In genomic region chr2:171317492-171318125, GRCh38 we compare ENCODE assay signal across 10 cellular contexts.
DNase-seq lines count a peak whose midpoint lies in the region; ATAC-seq and TF ChIP-seq lines count a peak whose summit lies in the region.
"Had no signal": no experiment of that assay in that cellular context is flagged by ENCODE, and none has a peak within 500 bp of the region (broad histone marks: within the 10 kb centered on the region; RNA-seq: fewer than 3 reads in every experiment).

No MANE protein-coding gene starts in this region.

- TF ChIP-seq CTCF in tibial nerve (IDR thresholded peaks at IDR 0.05) = no peak

- peak overlapping the region; percentile 35; the same call in 1 of the 2 replicates for H3K9ac ChIP-seq in ES-I3 (ENCODE audit: low read depth, low read length)

- TF ChIP-seq EP300 in tibial nerve (IDR thresholded peaks at IDR 0.05) = no peak

- H3K4me3 ChIP-seq in tibial nerve (no peak overlapping the region), SJCRH30 (no peak overlapping the region)

- TF ChIP-seq POLR2A in GM19193 (IDR thresholded peaks at IDR 0.05; ENCODE audit: extremely low read depth, insufficient read depth, insufficient read length) (peak; percentile 51), tibial nerve (IDR thresholded peaks at IDR 0.05) (no peak)

- 72 to 78% methylated on average over 4 of the region's 4 CpGs for WGBS in tibial nerve, 2 donors

- H3K27me3 ChIP-seq in tibial nerve (no peaks in the 10 kb centered on the region), SJCRH30 (no peaks in the 10 kb centered on the region)
- H3K27me3 ChIP-seq: neutrophil had no signal

- ATAC-seq in HG03565 (IDR thresholded peaks at IDR 0.05; ENCODE audit: unreplicated experiment) = peak; percentile 27

- H3K9me3 ChIP-seq in ES-I3 (ENCODE audit: control insufficient read depth, insufficient read depth, low read length) (peaks cover 6% of the 10 kb centered on the region), tibial nerve (peaks cover 0 to under 1% (median 0%) of the 10 kb centered on the region in 4 donors), SJCRH30 (replicated peaks) (no peaks in the 10 kb centered on the region)
- H3K9me3 ChIP-seq: neutrophil had no signal

- no peaks in the 10 kb centered on the region for H3K36me3 ChIP-seq in ES-I3 (ENCODE audit: insufficient read depth, low read length)
- peaks cover 0 to 3% (median 0%) of the 10 kb centered on the region in 3 donors for H3K36me3 ChIP-seq in tibial nerve
- H3K36me3 ChIP-seq in SJCRH30 = no peaks in the 10 kb centered on the region; the same call in 1 of the 2 replicates
- H3K36me3 ChIP-seq: neutrophil had no signal

- DNase-seq in NCI-H1694 treated with DMSO at 0.1 percent for 48 hours (lab: John Stamatoyannopoulos, UW) = no peak
- no peak for DNase-seq in tibial nerve (ENCODE audit: low spot score in 2 of 2)
- no peak for DNase-seq in SIG-M5 (lab: John Stamatoyannopoulos, UW)
- DNase-seq in SJCRH30 = no peak
- DNase-seq: NCI-H748 treated with DMSO at 0.1 percent for 48 hours had no signal

- H3K4me1 ChIP-seq in ES-I3 (ENCODE audit: insufficient read depth, low read length) = peaks cover 56% of the 10 kb centered on the region
- peaks cover 0 to 22% (median 11%) of the 10 kb centered on the region in 4 donors for H3K4me1 ChIP-seq in tibial nerve
- H3K4me1 ChIP-seq in SJCRH30 = no peaks in the 10 kb centered on the region

- H3K27ac ChIP-seq in cingulate gyrus (ENCODE audit: low read depth, low read length) = peak overlapping the region; percentile 65
- H3K27ac ChIP-seq in tibial nerve = no peak overlapping the region
- H3K27ac ChIP-seq in SJCRH30 = no peak overlapping the region
- H3K27ac ChIP-seq: neutrophil had no signal
